Comparison of ENCODE assay signal across 12 cellular contexts in genomic region chr5:1010641-1011046, GRCh38. TPM values are rescaled to one million over a fixed set of nuclear protein-coding genes. Genes with fewer than 3 reads are reported as not detected.
DNase-seq lines count a peak whose midpoint lies in the region; ATAC-seq and TF ChIP-seq lines count a peak whose summit lies in the region.
"Had no signal": no experiment of that assay in that cellular context is flagged by ENCODE, and none has a peak within 500 bp of the region (broad histone marks: within the 10 kb centered on the region; RNA-seq: fewer than 3 reads in every experiment).

No MANE protein-coding gene starts in this region.

- H3K9ac ChIP-seq in Loucy (ENCODE audit: low read depth, low read length, poor library complexity, severe bottlenecking) (peak overlapping the region; percentile 68), neuronal stem cell (ENCODE audit: low read depth, low read length, poor library complexity) (no peak overlapping the region)

- no peak for TF ChIP-seq CTCF in Loucy (conservative IDR thresholded peaks at IDR 0.05; ENCODE audit: low read length)
- no peak for TF ChIP-seq CTCF in astrocyte of the cerebellum (IDR thresholded peaks at IDR 0.05; ENCODE audit: low read depth, low read length, missing control alignments)

- no peak overlapping the region for H4K91ac ChIP-seq in neuronal stem cell (ENCODE audit: low read depth, low read length, poor library complexity)

- H3K79me2 ChIP-seq in Loucy (ENCODE audit: insufficient read depth, low read length): peaks cover 54% of the 10 kb centered on the region

- no peak overlapping the region for H2BK5ac ChIP-seq in neuronal stem cell (ENCODE audit: low read length)

- H3F3A ChIP-seq in Loucy (ENCODE audit: low read depth): no peaks in the 10 kb centered on the region

- no peak overlapping the region for H3K14ac ChIP-seq in neuronal stem cell (ENCODE audit: low read length)

- H2AFZ ChIP-seq in Loucy (ENCODE audit: low read length): no peak overlapping the region
- H2AFZ ChIP-seq in neuronal stem cell (ENCODE audit: low read length): no peak overlapping the region

- H3K27ac ChIP-seq in neuronal stem cell (replicated peaks; ENCODE audit: low read length) (no peak overlapping the region), caudate nucleus (ENCODE audit: low read depth, low read length) (no peak overlapping the region)
- H3K27ac ChIP-seq: HL-60, thoracic aorta had no signal

- H3K4me2 ChIP-seq in Loucy (ENCODE audit: low read depth, low read length, poor library complexity, severe bottlenecking) (peak overlapping the region; percentile 84), neuronal stem cell (ENCODE audit: insufficient read depth, low read length, poor library complexity, severe bottlenecking) (no peak overlapping the region)

- no peak overlapping the region for H2BK15ac ChIP-seq in neuronal stem cell (ENCODE audit: low read length)

- H2BK120ac ChIP-seq in neuronal stem cell (ENCODE audit: low read depth, low read length): no peak overlapping the region

- H3K4me1 ChIP-seq in Loucy (ENCODE audit: insufficient read depth, low read length, poor library complexity, severe bottlenecking) (peaks cover 37% of the 10 kb centered on the region), neuronal stem cell (ENCODE audit: control insufficient read depth in 2 of 2, insufficient read depth in 1 of 2, low read depth in 1 of 2, low read length in 2 of 2) (peaks cover 6 to 11% of the 10 kb centered on the region in 2 donors)

- peaks cover 6% of the 10 kb centered on the region for H3K79me1 ChIP-seq in neuronal stem cell (ENCODE audit: low read depth, low read length)

- H3K36me3 ChIP-seq in Loucy (ENCODE audit: insufficient read depth, low read length): no peaks in the 10 kb centered on the region; the same call in 1 of the 2 replicates
- no peaks in the 10 kb centered on the region for H3K36me3 ChIP-seq in neuronal stem cell (replicated peaks in 1 of 2; ENCODE audit: control insufficient read depth in 2 of 2, insufficient read depth in 2 of 2, low read length in 2 of 2)
- H3K36me3 ChIP-seq: thoracic aorta had no signal

- H2BK12ac ChIP-seq in neuronal stem cell (ENCODE audit: low read length): no peak overlapping the region

- H3K4me3 ChIP-seq in Loucy (ENCODE audit: low read length, poor library complexity, severe bottlenecking) (peak overlapping the region; percentile 72), astrocyte of the cerebellum (ENCODE audit: low read depth, low read length) (peak overlapping the region; percentile 28), neuronal stem cell (ENCODE audit: low read length in 2 of 2) (no peak overlapping the region)
- H3K4me3 ChIP-seq: thoracic aorta had no signal

- peaks cover 30% of the 10 kb centered on the region for H4K20me1 ChIP-seq in Loucy (ENCODE audit: insufficient read depth, low read length, poor library complexity, severe bottlenecking)

- ATAC-seq in HG03457 (IDR thresholded peaks at IDR 0.05; ENCODE audit: unreplicated experiment): no peak

- H3K4ac ChIP-seq in neuronal stem cell (ENCODE audit: low read length): no peak overlapping the region

- H3K27me3 ChIP-seq in Loucy (ENCODE audit: insufficient read depth, low read length, poor library complexity, severe bottlenecking): no peaks in the 10 kb centered on the region
- H3K27me3 ChIP-seq in neuronal stem cell (ENCODE audit: control insufficient read depth in 3 of 3, insufficient read depth in 3 of 3, low read depth in 1 of 3, low read length in 3 of 3): peaks cover 7 to 42% (median 42%) of the 10 kb centered on the region in 3 experiments

- peak; percentile 10 for DNase-seq in NCI-H2029 treated with DMSO at 0.1 percent for 48 hours (lab: John Stamatoyannopoulos, UW)
- no peak for DNase-seq in NCI-H2029 (lab: John Stamatoyannopoulos, UW)
- DNase-seq in astrocyte of the cerebellum (ENCODE audit: low read depth): no peak
- no peak for DNase-seq in neuronal stem cell (ENCODE audit: low spot score)
- DNase-seq in caudate nucleus (lab: John Stamatoyannopoulos, UW): no peak
- DNase-seq in T1000 (lab: John Stamatoyannopoulos, UW): no peak
- DNase-seq: amniotic stem cell, NCI-H1092 had no signal

- no peak overlapping the region for H2AK5ac ChIP-seq in neuronal stem cell (ENCODE audit: low read depth, low read length)

- in situ Hi-C loops in astrocyte of the cerebellum (cut with HindIII; ENCODE audit: low sequenced_read_pairs): no loop called here

- H3K23ac ChIP-seq in neuronal stem cell (ENCODE audit: low read depth, low read length, poor library complexity): peak overlapping the region; percentile 6

- H4K8ac ChIP-seq in neuronal stem cell (ENCODE audit: low read depth, low read length): no peak overlapping the region

- peak overlapping the region; percentile 21 for H3K18ac ChIP-seq in neuronal stem cell (ENCODE audit: low read length)

- H3K9me3 ChIP-seq in Loucy (ENCODE audit: insufficient read depth, low read depth, low read length): no peaks in the 10 kb centered on the region
- H3K9me3 ChIP-seq in neuronal stem cell (replicated peaks in 1 of 2; ENCODE audit: control insufficient read depth in 2 of 2, insufficient read depth in 1 of 2, low read depth in 1 of 2, low read length in 2 of 2): no peaks in the 10 kb centered on the region
- H3K9me3 ChIP-seq: thoracic aorta had no signal

- WGBS in neuronal stem cell (ENCODE audit: extremely low coverage in 2 of 2, insufficient read length in 2 of 2, insufficient replicate concordance in 1 of 2), 2 donors: no CpG with 5 or more reads among the region's 13 CpGs

- no peaks in the 10 kb centered on the region for H3K9me2 ChIP-seq in Loucy (replicated peaks; ENCODE audit: low read depth, low read length)

RNA-seq across cellular contexts. Expression of gene NKD2, which starts 2.0 kb away (rescaled TPM):
- 11.1 TPM for polyA plus RNA-seq in neuronal stem cell (2013, experiment 1 of 2)
- polyA plus RNA-seq in neuronal stem cell (2013, experiment 2 of 2): 11.1 TPM

Comparison
In these comparisons a context has a peak if more than half of its experiments do, and no peak if none do; other contexts are left out.
1. H3K4me3 ChIP-seq: peak in Loucy (single experiment) and astrocyte of the cerebellum (single experiment); none in neuronal stem cell (0 of 2).